In genomic region chr1:218284377-218284916, GRCh38 we compare ENCODE assay signal across 8 cellular contexts. TPM values are rescaled to one million over a fixed set of nuclear protein-coding genes. Genes with fewer than 3 reads are reported as not detected.
DNase-seq lines count a peak whose midpoint lies in the region; ATAC-seq and TF ChIP-seq lines count a peak whose summit lies in the region.

No MANE protein-coding gene starts in this region.

- POLR2A ChIA-PET in activated CD4-positive, alpha-beta T cell treated with anti-CD3 and anti-CD28 coated beads for 36 hours (lab: Charles Lee): interaction anchor here (1.0 kb wide), 1 partner anchor 1988 kb away, joined by 3 read pairs; the partner anchor contains the start of gene RAB3GAP2
- POLR2A ChIA-PET in activated CD8-positive, alpha-beta T cell treated with anti-CD3 and anti-CD28 coated beads for 36 hours (lab: Charles Lee): interaction anchor here (0.7 to 1.9 kb wide), 4 partner anchors 11 to 85 kb away, joined by 3 to 5 read pairs (median 4); no protein-coding TSS in a partner anchor

- intact Hi-C loops in activated CD4-positive, alpha-beta T cell treated with anti-CD3 and anti-CD28 coated beads for 36 hours (cut with DNase I, micrococcal nuclease): loop anchor here in 1 of 2 experiments (10.0 kb wide), 1 partner anchor 800 kb away; no protein-coding TSS in a partner anchor
- intact Hi-C loops in activated CD8-positive, alpha-beta T cell treated with anti-CD3 and anti-CD28 coated beads for 36 hours (cut with micrococcal nuclease): loop anchor here (10.0 kb wide), 1 partner anchor 650 kb away; the partner anchor contains the start of genes GPATCH2 and SPATA17
- intact Hi-C loops in left ventricle myocardium inferior (cut with micrococcal nuclease): no loop called here

- H3K4me1 ChIP-seq in left ventricle myocardium inferior (peaks cover 44% of the 10 kb centered on the region), skeletal muscle satellite cell (ENCODE audit: control insufficient read depth, insufficient read depth, low read length) (peaks cover 9% of the 10 kb centered on the region)

- peak overlapping the region; percentile 96 for H3K4me2 ChIP-seq in skeletal muscle satellite cell (ENCODE audit: low read length)

- peak overlapping the region; percentile 91 for H3K27ac Mint-ChIP-seq in activated CD4-positive, alpha-beta T cell treated with anti-CD3 and anti-CD28 coated beads for 36 hours
- H3K27ac Mint-ChIP-seq in activated CD8-positive, alpha-beta T cell treated with anti-CD3 and anti-CD28 coated beads for 36 hours: peak overlapping the region; percentile 94

- peaks cover 32% of the 10 kb centered on the region for H3K4me1 Mint-ChIP-seq in activated CD4-positive, alpha-beta T cell treated with anti-CD3 and anti-CD28 coated beads for 36 hours
- H3K4me1 Mint-ChIP-seq in activated CD8-positive, alpha-beta T cell treated with anti-CD3 and anti-CD28 coated beads for 36 hours (ENCODE audit: low read depth): peaks cover 28% of the 10 kb centered on the region

- H3K27me3 Mint-ChIP-seq in activated CD4-positive, alpha-beta T cell treated with anti-CD3 and anti-CD28 coated beads for 36 hours: peaks cover 12% of the 10 kb centered on the region
- H3K27me3 Mint-ChIP-seq in activated CD8-positive, alpha-beta T cell treated with anti-CD3 and anti-CD28 coated beads for 36 hours: peaks cover 6% of the 10 kb centered on the region

- no peak for TF ChIP-seq CTCF in activated CD8-positive, alpha-beta T cell treated with anti-CD3 and anti-CD28 coated beads for 36 hours (IDR thresholded peaks at IDR 0.05)
- TF ChIP-seq CTCF in left ventricle myocardium inferior (IDR thresholded peaks at IDR 0.05; ENCODE audit: borderline replicate concordance): no peak

- H3K27ac ChIP-seq in left ventricle myocardium inferior (replicated peaks): peak overlapping the region; percentile 88

- no peaks in the 10 kb centered on the region for H3K36me3 ChIP-seq in left ventricle myocardium inferior
- H3K36me3 ChIP-seq in skeletal muscle satellite cell (ENCODE audit: insufficient read depth, low read length): no peaks in the 10 kb centered on the region

- peaks cover 7% of the 10 kb centered on the region for H3K27me3 ChIP-seq in left ventricle myocardium inferior (ENCODE audit: low read depth)
- no peaks in the 10 kb centered on the region for H3K27me3 ChIP-seq in skeletal muscle satellite cell (ENCODE audit: control insufficient read depth, insufficient read depth, low read length)

- no peak for DNase-seq in activated CD4-positive, alpha-beta T cell treated with anti-CD3 and anti-CD28 coated beads for 36 hours
- no peak for DNase-seq in activated CD4-positive, alpha-beta T cell treated with anti-CD3 and anti-CD28 coated beads for 48 hours
- DNase-seq in activated CD8-positive, alpha-beta T cell treated with anti-CD3 and anti-CD28 coated beads for 36 hours: no peak
- DNase-seq in left ventricle myocardium inferior (no peak), NCI-H128 (lab: John Stamatoyannopoulos, UW; ENCODE audit: unreplicated experiment) (no peak), ecto neural progenitor cell (ENCODE audit: low spot score) (no peak)

- H3K9me3 ChIP-seq in left ventricle myocardium inferior (replicated peaks) (peaks cover 5% of the 10 kb centered on the region), skeletal muscle satellite cell (replicated peaks; ENCODE audit: low read length) (no peaks in the 10 kb centered on the region)

- peak overlapping the region; percentile 93 for H3K9ac ChIP-seq in skeletal muscle satellite cell (ENCODE audit: low read depth, low read length)

- CTCF ChIA-PET in activated CD4-positive, alpha-beta T cell treated with anti-CD3 and anti-CD28 coated beads for 36 hours (lab: Charles Lee): interaction anchor here (0.7 to 0.8 kb wide), 2 partner anchors 15 to 905 kb away, joined by 3 read pairs; no protein-coding TSS in a partner anchor
- CTCF ChIA-PET in activated CD8-positive, alpha-beta T cell treated with anti-CD3 and anti-CD28 coated beads for 36 hours (lab: Charles Lee): interaction anchor here (1.0 to 2.0 kb wide), 4 partner anchors 11 to 25 kb away, joined by 3 to 5 read pairs (median 4); no protein-coding TSS in a partner anchor

- peaks cover 7% of the 10 kb centered on the region for H3K36me3 Mint-ChIP-seq in activated CD4-positive, alpha-beta T cell treated with anti-CD3 and anti-CD28 coated beads for 36 hours (ENCODE audit: low read depth)
- peaks cover 5% of the 10 kb centered on the region for H3K36me3 Mint-ChIP-seq in activated CD8-positive, alpha-beta T cell treated with anti-CD3 and anti-CD28 coated beads for 36 hours (ENCODE audit: low read depth)

- peak; percentile 24 for ATAC-seq in activated CD4-positive, alpha-beta T cell treated with anti-CD3 and anti-CD28 coated beads for 36 hours
- peak; percentile 3 for ATAC-seq in HG03108 (IDR thresholded peaks at IDR 0.05; ENCODE audit: unreplicated experiment)
- peak; percentile 35 for ATAC-seq in activated CD8-positive, alpha-beta T cell treated with anti-CD3 and anti-CD28 coated beads for 36 hours

- H3K9me3 Mint-ChIP-seq in activated CD4-positive, alpha-beta T cell treated with anti-CD3 and anti-CD28 coated beads for 36 hours (ENCODE audit: low read depth): peaks cover 3% of the 10 kb centered on the region
- H3K9me3 Mint-ChIP-seq in activated CD8-positive, alpha-beta T cell treated with anti-CD3 and anti-CD28 coated beads for 36 hours: peaks cover 1% of the 10 kb centered on the region

- H3K4me3 Mint-ChIP-seq in activated CD4-positive, alpha-beta T cell treated with anti-CD3 and anti-CD28 coated beads for 36 hours: peak overlapping the region; percentile 94
- peak overlapping the region; percentile 95 for H3K4me3 Mint-ChIP-seq in activated CD8-positive, alpha-beta T cell treated with anti-CD3 and anti-CD28 coated beads for 36 hours

- H3K4me3 ChIP-seq in left ventricle myocardium inferior: peak overlapping the region; percentile 87
- H3K4me3 ChIP-seq in skeletal muscle satellite cell (ENCODE audit: low read length): peak overlapping the region; percentile 98

RNA-seq across cellular contexts. Expression of gene RRP15, which starts 0.6 kb away (rescaled TPM):
- 10 to 100 TPM; 23.3 to 30.5 TPM for total RNA-seq in activated CD4-positive, alpha-beta T cell treated with anti-CD3 and anti-CD28 coated beads for 36 hours
- total RNA-seq in activated CD8-positive, alpha-beta T cell treated with anti-CD3 and anti-CD28 coated beads for 36 hours: 10 to 100 TPM; 20.9 to 24.3 TPM
- total RNA-seq in left ventricle myocardium inferior: 20.8 TPM
- total RNA-seq in skeletal muscle satellite cell (2012; rRNA removed): 6.3 and 8.1 TPM in 2 replicates
